19 cellular contexts compared by ENCODE assay signal in the genomic region with DNA sequence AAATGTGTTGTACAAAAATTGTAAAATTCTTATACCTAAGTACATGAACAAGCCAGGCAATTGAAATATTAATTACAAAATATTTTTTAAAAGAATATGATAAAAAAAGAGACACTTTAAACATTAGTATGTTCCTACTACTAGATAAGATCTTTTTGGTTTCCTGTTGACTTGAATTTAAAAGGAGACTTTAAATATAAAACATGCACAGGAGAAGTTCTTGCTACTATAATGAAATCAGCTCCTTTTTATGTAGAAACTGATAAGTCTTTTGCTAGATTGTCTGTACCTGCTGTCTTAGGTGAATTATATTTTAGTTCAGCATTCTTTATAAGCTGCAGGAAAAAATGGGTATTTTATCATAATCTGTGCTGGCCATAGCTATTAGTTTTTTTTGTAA.
A peak's percentile ranks its signal among the peaks of the same experiment; 100 is the strongest.
DNase-seq lines count a peak whose midpoint lies in the region; ATAC-seq, FAIRE-seq and TF ChIP-seq lines count a peak whose summit lies in the region.
"Had no signal": no experiment of that assay in that cellular context is flagged by ENCODE, and none has a peak within 500 bp of the region (broad histone marks: within the 10 kb centered on the region; RNA-seq: fewer than 3 reads in every experiment).

No MANE protein-coding gene starts in this region.

- peaks cover 7% of the 10 kb centered on the region for H3K27me3 Mint-ChIP-seq in CD4-positive, CD25-positive, alpha-beta regulatory T cell
- no peaks in the 10 kb centered on the region for H3K27me3 Mint-ChIP-seq in CD4-positive, alpha-beta T cell
- no peaks in the 10 kb centered on the region for H3K27me3 Mint-ChIP-seq in T-cell
- H3K27me3 Mint-ChIP-seq: CD8-positive, alpha-beta memory T cell had no signal

- peak overlapping the region; percentile 60 for H3K27ac ChIP-seq in CD4-positive, CD25-positive, alpha-beta regulatory T cell (ENCODE audit: insufficient read depth, low read length, poor library complexity, severe bottlenecking)
- peak overlapping the region; percentile 33 for H3K27ac ChIP-seq in CD4-positive, alpha-beta T cell (ENCODE audit: low read depth, low read length)

- H3K4me1 ChIP-seq in CD4-positive, CD25-positive, alpha-beta regulatory T cell (ENCODE audit: control insufficient read depth, insufficient read depth, low read length, poor library complexity, severe bottlenecking): peaks cover 52% of the 10 kb centered on the region
- H3K4me1 ChIP-seq: Peyer's patch had no signal

- ATAC-seq in CD4-positive, CD25-positive, alpha-beta regulatory T cell (ENCODE audit: low read depth in 2 of 2): peak in 1 of 2 donors; percentile 23
- ATAC-seq in CD4-positive, alpha-beta T cell (ENCODE audit: poor library complexity): peak; percentile 61
- peak; percentile 27 to 75 (median 69) for ATAC-seq in T-cell (replicated peaks in 1 of 4)

- H3K36me3 ChIP-seq in CD4-positive, CD25-positive, alpha-beta regulatory T cell (ENCODE audit: control insufficient read depth, insufficient read depth, low read length): no peaks in the 10 kb centered on the region
- H3K36me3 ChIP-seq: Peyer's patch had no signal

- TF ChIP-seq CTCF in CD4-positive, alpha-beta T cell (IDR thresholded peaks at IDR 0.05): no peak

- peak overlapping the region; percentile 79 for H3K4me3 ChIP-seq in CD4-positive, CD25-positive, alpha-beta regulatory T cell (ENCODE audit: low read depth, low read length)
- H3K4me3 ChIP-seq: Peyer's patch had no signal

- no peaks in the 10 kb centered on the region for H3K36me3 Mint-ChIP-seq in CD4-positive, CD25-positive, alpha-beta regulatory T cell
- H3K36me3 Mint-ChIP-seq in CD4-positive, alpha-beta T cell (ENCODE audit: low read depth): no peaks in the 10 kb centered on the region
- H3K36me3 Mint-ChIP-seq in T-cell: no peaks in the 10 kb centered on the region
- H3K36me3 Mint-ChIP-seq: CD8-positive, alpha-beta memory T cell; IgD-negative memory B cell had no signal

- DNase-seq in CD4-positive, CD25-positive, alpha-beta regulatory T cell: peak in 2 of 3 donors; percentile 28 to 49
- no peak for DNase-seq in CD4-positive, alpha-beta T cell
- DNase-seq in T-cell (no peak), frontal cortex (ENCODE audit: low spot score in 2 of 2) (no peak), NCI-H2107 treated with DMSO at 0.1 percent for 48 hours (lab: John Stamatoyannopoulos, UW; ENCODE audit: unreplicated experiment) (no peak), head of caudate nucleus (no peak), DMS 273 (lab: John Stamatoyannopoulos, UW; ENCODE audit: unreplicated experiment) (no peak)
- DNase-seq: Calu3; CD8-positive, alpha-beta memory T cell; NCI-H1105; NCI-H146; NCI-H2029; NCI-H226; NCI-H524 treated with DMSO at 0.1 percent for 48 hours; NCI-H82; Peyer's patch had no signal

- intact Hi-C loops in CD4-positive, alpha-beta T cell (cut with DNase I, micrococcal nuclease): no loop called here
- intact Hi-C loops in head of caudate nucleus (cut with DNase I): no loop called here

- H3K9me3 ChIP-seq in CD4-positive, CD25-positive, alpha-beta regulatory T cell (ENCODE audit: control insufficient read depth in 2 of 2, low read length in 2 of 2): no peaks in the 10 kb centered on the region
- no peaks in the 10 kb centered on the region for H3K9me3 ChIP-seq in CD4-positive, alpha-beta T cell (ENCODE audit: control insufficient read depth, low read length)
- H3K9me3 ChIP-seq: Peyer's patch had no signal

- CTCF ChIA-PET in CD4-positive, alpha-beta T cell (lab: Charles Lee): no interaction called here
- CTCF ChIA-PET in T-cell (lab: Charles Lee): interaction anchor here in 1 of 2 donors (0.6 kb wide), 1 partner anchor 98 kb away, joined by 4 read pairs; no protein-coding TSS in a partner anchor

- peak overlapping the region; percentile 67 to 94 (median 87) for H3K27ac Mint-ChIP-seq in CD4-positive, CD25-positive, alpha-beta regulatory T cell
- H3K27ac Mint-ChIP-seq in CD4-positive, alpha-beta T cell: peak overlapping the region; percentile 82
- peak overlapping the region; percentile 93 to 94 for H3K27ac Mint-ChIP-seq in T-cell
- H3K27ac Mint-ChIP-seq: IgD-negative memory B cell had no signal

- FAIRE-seq in frontal cortex (lab: Jason Lieb, UNC): peak; percentile 75
- FAIRE-seq: G401.6, GM12892 had no signal

- H3K27me3 ChIP-seq in CD4-positive, CD25-positive, alpha-beta regulatory T cell (ENCODE audit: control insufficient read depth, insufficient read depth, low read length): no peaks in the 10 kb centered on the region
- no peaks in the 10 kb centered on the region for H3K27me3 ChIP-seq in CD4-positive, alpha-beta T cell (ENCODE audit: control insufficient read depth, insufficient read depth, low read length)
- H3K27me3 ChIP-seq: Peyer's patch had no signal

- peaks cover 44 to 72% (median 57%) of the 10 kb centered on the region in 4 donors for H3K4me1 Mint-ChIP-seq in CD4-positive, CD25-positive, alpha-beta regulatory T cell
- peaks cover 77% of the 10 kb centered on the region for H3K4me1 Mint-ChIP-seq in CD4-positive, alpha-beta T cell (ENCODE audit: low read depth)
- H3K4me1 Mint-ChIP-seq in T-cell: peaks cover 59 to 72% (median 66%) of the 10 kb centered on the region in 3 donors

- H3K4me3 Mint-ChIP-seq in CD4-positive, CD25-positive, alpha-beta regulatory T cell: peak overlapping the region; percentile 64 to 73 (median 68)
- H3K4me3 Mint-ChIP-seq in CD4-positive, alpha-beta T cell: peak overlapping the region; percentile 36
- H3K4me3 Mint-ChIP-seq in T-cell: peak overlapping the region in 2 of 3 donors; percentile 23 to 60
- H3K4me3 Mint-ChIP-seq: IgD-negative memory B cell had no signal

- POLR2A ChIA-PET in CD4-positive, alpha-beta T cell (lab: Charles Lee): interaction anchor here (0.8 to 1.5 kb wide), 6 partner anchors 8 to 141 kb away, joined by 3 to 4 read pairs (median 3); no protein-coding TSS in a partner anchor
- POLR2A ChIA-PET in T-cell (lab: Charles Lee): no interaction called here

- peaks cover 0 to 7% (median 3%) of the 10 kb centered on the region in 7 donors for H3K9me3 Mint-ChIP-seq in CD4-positive, CD25-positive, alpha-beta regulatory T cell
- no peaks in the 10 kb centered on the region for H3K9me3 Mint-ChIP-seq in CD4-positive, alpha-beta T cell
- H3K9me3 Mint-ChIP-seq in T-cell: peaks cover 0 to 10% (median 8%) of the 10 kb centered on the region in 3 donors

Comparison
In these comparisons a context has a peak if more than half of its experiments do, and no peak if none do; other contexts are left out.
1. DNase-seq: peak in CD4-positive, CD25-positive, alpha-beta regulatory T cell (2 of 3); none in CD4-positive, alpha-beta T cell (0 of 10), T-cell (0 of 34), frontal cortex (0 of 2), NCI-H2107 treated with DMSO at 0.1 percent for 48 hours (single experiment), head of caudate nucleus (0 of 42) and DMS 273 (single experiment).
2. Peak in every context shown above with its lines, with median percentiles within 50 percentile points of each other: H3K27ac Mint-ChIP-seq and H3K4me3 Mint-ChIP-seq.